20 cellular contexts compared by ENCODE assay signal in genomic region chr3:108512671-108513070, GRCh38. TPM values are rescaled to one million over a fixed set of nuclear protein-coding genes. Genes with fewer than 3 reads are reported as not detected.
DNase-seq lines count a peak whose midpoint lies in the region; ATAC-seq and TF ChIP-seq lines count a peak whose summit lies in the region.
"Had no signal": no experiment of that assay in that cellular context is flagged by ENCODE, and none has a peak within 500 bp of the region (broad histone marks: within the 10 kb centered on the region; RNA-seq: fewer than 3 reads in every experiment).

No MANE protein-coding gene starts in this region.

- no peak for TF ChIP-seq POLR2A in prostate gland (IDR thresholded peaks at IDR 0.05)

- H3K9me3 ChIP-seq in MM.1S (replicated peaks; ENCODE audit: insufficient read depth, low read length) (no peaks in the 10 kb centered on the region), prostate gland (no peaks in the 10 kb centered on the region)
- H3K9me3 ChIP-seq: A549; BLaER1 treated with 17β-estradiol and CSF1 and Interleukin-3, amounts not matched to agents 10 nM and 100 nM; Caco-2 had no signal

- peak overlapping the region; percentile 48 for H3K4me2 ChIP-seq in MM.1S (ENCODE audit: low read depth, low read length)
- H3K4me2 ChIP-seq: A549; BLaER1 treated with 17β-estradiol and CSF1 and Interleukin-3, amounts not matched to agents 10 nM and 100 nM had no signal

- peak overlapping the region; percentile 39 for H2AFZ ChIP-seq in MM.1S (ENCODE audit: low read length)

- TF ChIP-seq CTCF in MM.1S (IDR thresholded peaks at IDR 0.05; ENCODE audit: low read length) (no peak), omental fat pad (IDR thresholded peaks at IDR 0.05) (no peak), prostate gland (IDR thresholded peaks at IDR 0.05) (no peak)

- no peaks in the 10 kb centered on the region for H3K79me2 ChIP-seq in MM.1S (ENCODE audit: low read length)

- peak overlapping the region; percentile 3; the same call in 1 of the 2 replicates for H3K9ac ChIP-seq in MM.1S (ENCODE audit: low read length)
- H3K9ac ChIP-seq: BLaER1 treated with 17β-estradiol and CSF1 and Interleukin-3, amounts not matched to agents 10 nM and 100 nM had no signal

- H3K4me3 ChIP-seq in MM.1S (ENCODE audit: low read length) (peak overlapping the region; percentile 29; the same call in 1 of the 2 replicates), prostate gland (no peak overlapping the region)
- H3K4me3 ChIP-seq: A549; BLaER1 treated with 17β-estradiol and CSF1 and Interleukin-3, amounts not matched to agents 10 nM and 100 nM had no signal

- no peak overlapping the region for H3K27ac ChIP-seq in MM.1S (ENCODE audit: low read length)
- H3K27ac ChIP-seq in prostate gland, result no peak overlapping the region
- H3K27ac ChIP-seq: 22Rv1; A549; BLaER1 treated with 17β-estradiol and CSF1 and Interleukin-3, amounts not matched to agents 10 nM and 100 nM; C4-2B had no signal

- H3F3A ChIP-seq in MM.1S (ENCODE audit: insufficient read depth, low read length), result no peaks in the 10 kb centered on the region

- peak; percentile 42 for ATAC-seq in omental fat pad (ENCODE audit: low FRiP score)
- no peak for ATAC-seq in left ventricle myocardium superior
- no peak for ATAC-seq in GM19395 (IDR thresholded peaks at IDR 0.05; ENCODE audit: unreplicated experiment)
- no peak for ATAC-seq in GM21529 (IDR thresholded peaks at IDR 0.05; ENCODE audit: unreplicated experiment)
- ATAC-seq: A549; CD8-positive, alpha-beta T cell had no signal

- H3K36me3 ChIP-seq in MM.1S (replicated peaks; ENCODE audit: insufficient read depth, low read length) (no peaks in the 10 kb centered on the region), prostate gland (no peaks in the 10 kb centered on the region)
- H3K36me3 ChIP-seq: BLaER1 treated with 17β-estradiol and CSF1 and Interleukin-3, amounts not matched to agents 10 nM and 100 nM had no signal

- intact Hi-C loops in prostate gland (cut with DNase I) (no loop called here), left ventricle myocardium superior (cut with micrococcal nuclease) (no loop called here)

- no peaks in the 10 kb centered on the region for H4K20me1 ChIP-seq in MM.1S (ENCODE audit: insufficient read depth, low read length)
- H4K20me1 ChIP-seq: BLaER1 treated with 17β-estradiol and CSF1 and Interleukin-3, amounts not matched to agents 10 nM and 100 nM had no signal

- no peaks in the 10 kb centered on the region for H3K27me3 ChIP-seq in MM.1S (replicated peaks; ENCODE audit: insufficient read depth, low read length)
- H3K27me3 ChIP-seq in prostate gland (replicated peaks; ENCODE audit: insufficient read depth), result no peaks in the 10 kb centered on the region
- H3K27me3 ChIP-seq: BLaER1 treated with 17β-estradiol and CSF1 and Interleukin-3, amounts not matched to agents 10 nM and 100 nM had no signal

- no peak for DNase-seq in MM.1S
- DNase-seq in inferior parietal cortex (ENCODE audit: extremely low spot score), result peak; percentile 40
- DNase-seq in omental fat pad (ENCODE audit: low spot score), result no peak
- peak; percentile 13 for DNase-seq in prostate gland (ENCODE audit: low spot score)
- DNase-seq in left ventricle myocardium superior, result no peak
- no peak for DNase-seq in HuH-7.5 (ENCODE audit: low spot score)
- DNase-seq: AML-193; Caco-2; Calu3; CD4-positive, alpha-beta T cell; CD8-positive, alpha-beta T cell; DMS79 treated with DMSO at 0.1 percent for 48 hours; GF-D8 had no signal

- 40% methylated on average over 2 of the region's 2 CpGs for WGBS in prostate gland

- H3K9me2 ChIP-seq in MM.1S (replicated peaks; ENCODE audit: insufficient read depth, low read length), result no peaks in the 10 kb centered on the region

- H3K4me1 ChIP-seq in MM.1S (ENCODE audit: low read length) (0 out of 2 replicates have a peak, but pooled peaks cover 5% of the 10 kb centered on the region), prostate gland (replicated peaks) (no peaks in the 10 kb centered on the region)
- H3K4me1 ChIP-seq: A549; BLaER1 treated with 17β-estradiol and CSF1 and Interleukin-3, amounts not matched to agents 10 nM and 100 nM; Caco-2 had no signal

RNA-seq across cellular contexts. Expression of gene MYH15, which starts 2.3 kb away (rescaled TPM):
- total RNA-seq in omental fat pad (not detected), prostate gland (under 1 TPM; 0.68 TPM), left ventricle myocardium superior (0.07 TPM)
- total RNA-seq: B cell had no signal

Comparison
In these comparisons a context has a peak if more than half of its experiments do, and no peak if none do; other contexts are left out.
1. DNase-seq: peak in inferior parietal cortex (single experiment) and prostate gland (single experiment); none in MM.1S (single experiment), omental fat pad (single experiment), left ventricle myocardium superior (single experiment) and HuH-7.5 (single experiment).